22 cellular contexts compared by ENCODE assay signal in the genomic region with DNA sequence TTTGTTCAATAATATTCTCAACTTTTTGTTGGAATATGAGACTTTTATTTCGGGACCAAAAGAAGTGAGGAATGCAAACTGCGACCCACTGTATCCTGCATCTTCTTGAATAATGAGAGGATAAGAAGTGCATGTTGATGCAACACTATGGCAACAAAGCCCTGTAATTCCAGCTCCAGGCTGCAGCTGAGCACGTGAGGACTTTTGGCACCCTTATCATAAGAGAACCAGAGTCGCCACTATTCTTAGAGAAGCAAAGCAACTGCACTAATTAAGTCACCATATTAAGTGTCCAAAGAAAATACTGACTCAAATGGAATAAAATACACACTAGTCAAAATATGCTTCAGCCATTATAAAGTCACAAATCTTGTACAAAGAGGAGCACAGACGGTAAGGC.
DNase-seq lines count a peak whose midpoint lies in the region; ATAC-seq and TF ChIP-seq lines count a peak whose summit lies in the region.
"Had no signal": no experiment of that assay in that cellular context is flagged by ENCODE, and none has a peak within 500 bp of the region (broad histone marks: within the 10 kb centered on the region; RNA-seq: fewer than 3 reads in every experiment).

No MANE protein-coding gene starts in this region.

- no peak overlapping the region for H3K4me3 ChIP-seq in right atrium auricular region
- no peak overlapping the region for H3K4me3 ChIP-seq in gastrocnemius medialis
- H3K4me3 ChIP-seq: colonic mucosa, neural progenitor cell, spleen had no signal

- in situ Hi-C loops in gastrocnemius medialis (cut with MboI; ENCODE audit: low sequenced_read_pairs in 4 of 4): no loop called here

- POLR2A ChIA-PET in MCF 10A (lab: Yijun Ruan, JAX): no interaction called here

- H3K4me1 ChIP-seq in right atrium auricular region (peaks cover 0 to 29% of the 10 kb centered on the region in 2 donors), gastrocnemius medialis (peaks cover 7 to 18% of the 10 kb centered on the region in 2 donors)
- H3K4me1 ChIP-seq: colonic mucosa, neural progenitor cell had no signal

- H3K27me3 Mint-ChIP-seq in MCF 10A (ENCODE audit: insufficient read depth, unreplicated experiment): no peaks in the 10 kb centered on the region
- H3K27me3 Mint-ChIP-seq: progenitor cell of endocrine pancreas had no signal

- H3K9me3 Mint-ChIP-seq in stimulated activated effector memory CD8-positive, alpha-beta T cell treated with anti-CD3 and anti-CD28 coated beads, Interleukin-12 subunit alpha, Interleukin-12 subunit beta, amount 100 ng/mL, for 72 hours: no peaks in the 10 kb centered on the region
- no peaks in the 10 kb centered on the region for H3K9me3 Mint-ChIP-seq in MCF 10A (ENCODE audit: unreplicated experiment)
- H3K9me3 Mint-ChIP-seq: activated T-cell treated with anti-CD3 and anti-CD28 coated beads, Interleukin-2, amount 50 U/mL, for 4 hours; neural progenitor cell had no signal

- no peaks in the 10 kb centered on the region for H3K9me3 ChIP-seq in right atrium auricular region
- no peaks in the 10 kb centered on the region for H3K9me3 ChIP-seq in gastrocnemius medialis
- H3K9me3 ChIP-seq: colonic mucosa, spleen had no signal

- H3K27ac ChIP-seq in right atrium auricular region: peak overlapping the region; percentile 62 to 71
- H3K27ac ChIP-seq in gastrocnemius medialis: peak overlapping the region in 2 of 4 donors; percentile 29 to 42
- H3K27ac ChIP-seq: colonic mucosa, neural progenitor cell, spleen had no signal

- TF ChIP-seq POLR2A in gastrocnemius medialis (IDR thresholded peaks at IDR 0.05): no peak

- no peak overlapping the region for H3K27ac Mint-ChIP-seq in stimulated activated effector memory CD8-positive, alpha-beta T cell treated with anti-CD3 and anti-CD28 coated beads, Interleukin-12 subunit alpha, Interleukin-12 subunit beta, amount 100 ng/mL, for 72 hours
- no peak overlapping the region for H3K27ac Mint-ChIP-seq in MCF 10A (ENCODE audit: low read depth, unreplicated experiment)
- H3K27ac Mint-ChIP-seq: neural progenitor cell, progenitor cell of endocrine pancreas had no signal

- H3K27me3 ChIP-seq in right atrium auricular region: no peaks in the 10 kb centered on the region
- no peaks in the 10 kb centered on the region for H3K27me3 ChIP-seq in gastrocnemius medialis
- H3K27me3 ChIP-seq: colonic mucosa, neural progenitor cell, spleen had no signal

- H3K4me1 Mint-ChIP-seq in stimulated activated effector memory CD8-positive, alpha-beta T cell treated with anti-CD3 and anti-CD28 coated beads, Interleukin-12 subunit alpha, Interleukin-12 subunit beta, amount 100 ng/mL, for 72 hours: peaks cover 11% of the 10 kb centered on the region
- H3K4me1 Mint-ChIP-seq in MCF 10A (ENCODE audit: insufficient read depth, unreplicated experiment): no peaks in the 10 kb centered on the region

- H3K36me3 Mint-ChIP-seq in stimulated activated effector memory CD8-positive, alpha-beta T cell treated with anti-CD3 and anti-CD28 coated beads, Interleukin-12 subunit alpha, Interleukin-12 subunit beta, amount 100 ng/mL, for 72 hours: peaks cover 24% of the 10 kb centered on the region
- peaks cover 48% of the 10 kb centered on the region for H3K36me3 Mint-ChIP-seq in MCF 10A (ENCODE audit: insufficient read depth, unreplicated experiment)

- intact Hi-C loops in gastrocnemius medialis (cut with DNase I; ENCODE audit: low total_unique reads): no loop called here
- intact Hi-C loops in MCF 10A (cut with micrococcal nuclease): no loop called here

- peak; percentile 60 to 69 for ATAC-seq in gastrocnemius medialis
- ATAC-seq in stimulated activated effector memory CD8-positive, alpha-beta T cell treated with anti-CD3 and anti-CD28 coated beads, Interleukin-12 subunit alpha, Interleukin-12 subunit beta, amount 100 ng/mL, for 72 hours: no peak
- ATAC-seq: activated T-cell treated with anti-CD3 and anti-CD28 coated beads, Interleukin-2, amount 50 U/mL, for 4 hours; HepG2 had no signal

- CTCF ChIA-PET in MCF 10A (lab: Yijun Ruan, JAX): no interaction called here

- H3K4me3 Mint-ChIP-seq in stimulated activated effector memory CD8-positive, alpha-beta T cell treated with anti-CD3 and anti-CD28 coated beads, Interleukin-12 subunit alpha, Interleukin-12 subunit beta, amount 100 ng/mL, for 72 hours: no peak overlapping the region
- no peak overlapping the region for H3K4me3 Mint-ChIP-seq in MCF 10A (ENCODE audit: unreplicated experiment)
- H3K4me3 Mint-ChIP-seq: activated T-cell treated with anti-CD3 and anti-CD28 coated beads, Interleukin-2, amount 50 U/mL, for 4 hours; neural progenitor cell had no signal

- peak; percentile 19 for DNase-seq in amniotic epithelial cell (ENCODE audit: low read depth)
- peak; percentile 62 for DNase-seq in fibroblast of gingiva (ENCODE audit: low read depth)
- DNase-seq in right atrium auricular region (ENCODE audit: low spot score): peak; percentile 69
- DNase-seq in gastrocnemius medialis: no peak
- no peak for DNase-seq in putamen (ENCODE audit: low spot score)
- DNase-seq in kidney tubule cell (ENCODE audit: low spot score): no peak
- DNase-seq in stimulated activated effector memory CD8-positive, alpha-beta T cell treated with anti-CD3 and anti-CD28 coated beads, Interleukin-12 subunit alpha, Interleukin-12 subunit beta, amount 100 ng/mL, for 72 hours (ENCODE audit: low spot score in 2 of 2): no peak
- DNase-seq in MCF 10A (ENCODE audit: unreplicated experiment): no peak
- DNase-seq: activated CD4-positive, CD25-positive, alpha-beta regulatory T cell treated with anti-CD3 and anti-CD28 coated beads, Interleukin-2, amount 50 U/mL, for 72 hours; activated CD8-positive, alpha-beta memory T cell treated with anti-CD3 and anti-CD28 coated beads for 24 hours; activated naive CD4-positive, alpha-beta T cell treated with anti-CD3 and anti-CD28 coated beads, Interleukin-2, amount 50 U/mL, for 16 hours; activated T-cell treated with anti-CD3 and anti-CD28 coated beads, Interleukin-2, amount 50 U/mL, for 4 hours; colonic mucosa; NCI-H1417; NCI-H526; OCI-M1; SHP77; spleen; stimulated activated CD4-positive, alpha-beta T cell treated with anti-CD3 and anti-CD28 coated beads, Interleukin-4, amount 100 ng/mL, for 4 hours had no signal

- no peaks in the 10 kb centered on the region for H3K36me3 ChIP-seq in right atrium auricular region
- H3K36me3 ChIP-seq in gastrocnemius medialis: peaks cover 0 to 7% of the 10 kb centered on the region in 2 donors
- H3K36me3 ChIP-seq: colonic mucosa, neural progenitor cell had no signal

- BruUV-seq in MCF 10A (replicated peaks; lab: Mats Ljungman, UMichigan): no TSS peak

- no peak for TF ChIP-seq CTCF in right atrium auricular region (IDR thresholded peaks at IDR 0.05)
- TF ChIP-seq CTCF in gastrocnemius medialis (IDR thresholded peaks at IDR 0.05 in 4 of 5, conservative IDR thresholded peaks at IDR 0.05 in 1 of 5): no peak
- no peak for TF ChIP-seq CTCF in MCF 10A (IDR thresholded peaks at IDR 0.05; ENCODE audit: unreplicated experiment)

Comparison
In these comparisons a context has a peak if more than half of its experiments do, and no peak if none do; other contexts are left out.
1. DNase-seq: peak in amniotic epithelial cell (single experiment), fibroblast of gingiva (single experiment) and right atrium auricular region (single experiment); none in gastrocnemius medialis (0 of 2), putamen (single experiment), kidney tubule cell (single experiment), stimulated activated effector memory CD8-positive, alpha-beta T cell treated with anti-CD3 and anti-CD28 coated beads, Interleukin-12 subunit alpha, Interleukin-12 subunit beta, amount 100 ng/mL, for 72 hours (0 of 2) and MCF 10A (single experiment).